ENCODE assay signal across 1 cellular context in genomic region chr1:223129229-223129851, GRCh38.
TF ChIP-seq lines count a peak whose summit lies in the region.

No MANE protein-coding gene starts in this region.

TF ChIP-seq in HEK293, 187 proteins besides CTCF, POLR2A, EP300 and RAD21 (continued from another document):
- no peak for TF ChIP-seq ZNF449 (tag by site-specific recombination; IDR thresholded peaks at IDR 0.05)
- peak; percentile 91 for TF ChIP-seq ZNF600 (tag by site-specific recombination; IDR thresholded peaks at IDR 0.05)
- peak; percentile 41 for TF ChIP-seq ZBTB26 (tag by site-specific recombination; optimal IDR thresholded peaks at IDR 0.05)
- TF ChIP-seq, protein P1, sequence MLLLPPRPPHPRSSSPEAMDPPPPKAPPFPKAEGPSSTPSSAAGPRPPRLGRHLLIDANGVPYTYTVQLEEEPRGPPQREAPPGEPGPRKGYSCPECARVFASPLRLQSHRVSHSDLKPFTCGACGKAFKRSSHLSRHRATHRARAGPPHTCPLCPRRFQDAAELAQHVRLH (tag by site-specific recombination; IDR thresholded peaks at IDR 0.05), result peak; percentile 49; the same call in 1 of the 2 replicates
- 0 out of 2 replicates have a peak, but pooled peaks have one; percentile 64 for TF ChIP-seq ZNF792 (tag by site-specific recombination; IDR thresholded peaks at IDR 0.05)
- 0 out of 2 replicates have a peak, but pooled peaks have one; percentile 28 for TF ChIP-seq ZNF610 (tag by site-specific recombination; IDR thresholded peaks at IDR 0.05; ENCODE audit: borderline replicate concordance)
- peak; percentile 40; the same call in 1 of the 2 replicates for TF ChIP-seq ZFP69B (tag by site-specific recombination; IDR thresholded peaks at IDR 0.05)
- TF ChIP-seq, protein P2, sequence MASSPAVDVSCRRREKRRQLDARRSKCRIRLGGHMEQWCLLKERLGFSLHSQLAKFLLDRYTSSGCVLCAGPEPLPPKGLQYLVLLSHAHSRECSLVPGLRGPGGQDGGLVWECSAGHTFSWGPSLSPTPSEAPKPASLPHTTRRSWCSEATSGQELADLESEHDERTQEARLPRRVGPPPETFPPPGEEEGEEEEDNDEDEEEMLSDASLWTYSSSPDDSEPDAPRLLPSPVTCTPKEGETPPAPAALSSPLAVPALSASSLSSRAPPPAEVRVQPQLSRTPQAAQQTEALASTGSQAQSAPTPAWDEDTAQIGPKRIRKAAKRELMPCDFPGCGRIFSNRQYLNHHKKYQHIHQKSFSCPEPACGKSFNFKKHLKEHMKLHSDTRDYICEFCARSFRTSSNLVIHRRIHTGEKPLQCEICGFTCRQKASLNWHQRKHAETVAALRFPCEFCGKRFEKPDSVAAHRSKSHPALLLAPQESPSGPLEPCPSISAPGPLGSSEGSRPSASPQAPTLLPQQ (tag by site-specific recombination; IDR thresholded peaks at IDR 0.05), result peak; percentile 50
- TF ChIP-seq ZNF354C (tag by site-specific recombination; IDR thresholded peaks at IDR 0.05; ENCODE audit: borderline replicate concordance, low read depth), result no peak
- TF ChIP-seq BCL6B (tag by site-specific recombination; IDR thresholded peaks at IDR 0.05), result peak; percentile 22
- no peak for TF ChIP-seq ZNF621 (tag by site-specific recombination; IDR thresholded peaks at IDR 0.05)
- peak; percentile 99 for TF ChIP-seq ZBTB20 (tag by site-specific recombination; IDR thresholded peaks at IDR 0.05)
- TF ChIP-seq ZBTB48 (tag by site-specific recombination; IDR thresholded peaks at IDR 0.05), result peak; percentile 31
- peak; percentile 69; the same call in 1 of the 2 replicates for TF ChIP-seq GLIS2 (tag by site-specific recombination; IDR thresholded peaks at IDR 0.05)
- peak; percentile 56 for TF ChIP-seq SP7 (tag by site-specific recombination; IDR thresholded peaks at IDR 0.05)
- peak; percentile 36; the same call in 1 of the 2 replicates for TF ChIP-seq ZIC2 (tag by site-specific recombination; IDR thresholded peaks at IDR 0.05)
- 0 out of 2 replicates have a peak, but pooled peaks have one; percentile 15 for TF ChIP-seq ZXDB (tag by site-specific recombination; IDR thresholded peaks at IDR 0.05)
- peak; percentile 76 for TF ChIP-seq SCRT1 (tag by site-specific recombination; IDR thresholded peaks at IDR 0.05; ENCODE audit: borderline replicate concordance)
- TF ChIP-seq, protein P3, sequence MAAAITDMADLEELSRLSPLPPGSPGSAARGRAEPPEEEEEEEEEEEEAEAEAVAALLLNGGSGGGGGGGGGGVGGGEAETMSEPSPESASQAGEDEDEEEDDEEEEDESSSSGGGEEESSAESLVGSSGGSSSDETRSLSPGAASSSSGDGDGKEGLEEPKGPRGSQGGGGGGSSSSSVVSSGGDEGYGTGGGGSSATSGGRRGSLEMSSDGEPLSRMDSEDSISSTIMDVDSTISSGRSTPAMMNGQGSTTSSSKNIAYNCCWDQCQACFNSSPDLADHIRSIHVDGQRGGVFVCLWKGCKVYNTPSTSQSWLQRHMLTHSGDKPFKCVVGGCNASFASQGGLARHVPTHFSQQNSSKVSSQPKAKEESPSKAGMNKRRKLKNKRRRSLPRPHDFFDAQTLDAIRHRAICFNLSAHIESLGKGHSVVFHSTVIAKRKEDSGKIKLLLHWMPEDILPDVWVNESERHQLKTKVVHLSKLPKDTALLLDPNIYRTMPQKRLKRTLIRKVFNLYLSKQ (tag by site-specific recombination; IDR thresholded peaks at IDR 0.05; ENCODE audit: borderline replicate concordance), result no peak
- peak; percentile 37; the same call in 1 of the 2 replicates for TF ChIP-seq SCRT2 (tag by site-specific recombination; IDR thresholded peaks at IDR 0.05)
- TF ChIP-seq ZNF654 (tag by site-specific recombination; IDR thresholded peaks at IDR 0.05; ENCODE audit: low read depth), result peak; percentile 29; the same call in 1 of the 2 replicates
- TF ChIP-seq GLI4 (tag by site-specific recombination; IDR thresholded peaks at IDR 0.05), result peak; percentile 54; the same call in 1 of the 2 replicates
- 0 out of 2 replicates have a peak, but pooled peaks have one; percentile 45 for TF ChIP-seq ZFP37 (tag by site-specific recombination; IDR thresholded peaks at IDR 0.05)
- TF ChIP-seq ZNF501 (tag by site-specific recombination; IDR thresholded peaks at IDR 0.05), result no peak
- peak; percentile 55; the same call in 1 of the 2 replicates for TF ChIP-seq ZNF335 (tag by site-specific recombination; conservative IDR thresholded peaks at IDR 0.05)
- TF ChIP-seq SP2 (tag by site-specific recombination; IDR thresholded peaks at IDR 0.05), result no peak
- no peak for TF ChIP-seq OSR2 (tag by site-specific recombination; IDR thresholded peaks at IDR 0.05)
- TF ChIP-seq ZNF2 (tag by site-specific recombination; IDR thresholded peaks at IDR 0.05), result peak; percentile 89
